Comparison of ENCODE assay signal across 12 cellular contexts in the genomic region with DNA sequence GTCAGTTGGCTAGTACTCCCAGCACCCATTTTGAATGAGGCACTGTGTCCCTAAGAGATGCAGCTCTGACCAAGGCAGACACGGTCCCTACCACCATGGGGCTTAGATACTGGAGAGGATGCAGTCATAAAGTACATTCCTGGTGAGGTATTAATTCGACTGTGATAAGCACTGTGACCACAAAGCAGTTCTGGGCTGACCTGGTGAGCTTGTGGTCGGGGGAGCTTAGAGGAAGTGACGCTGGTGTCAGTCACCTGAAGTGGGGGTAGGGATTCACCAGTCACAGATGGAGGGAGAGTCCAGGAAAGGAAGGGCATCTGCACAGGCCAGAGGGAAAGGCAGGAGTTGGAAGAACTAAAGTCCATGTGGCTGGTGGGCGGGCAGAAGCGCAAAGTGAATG. TPM values are rescaled to one million over a fixed set of nuclear protein-coding genes. Genes with fewer than 3 reads are reported as not detected.
DNase-seq lines count a peak whose midpoint lies in the region; ATAC-seq and TF ChIP-seq lines count a peak whose summit lies in the region.
"Had no signal": no experiment of that assay in that cellular context is flagged by ENCODE, and none has a peak within 500 bp of the region (broad histone marks: within the 10 kb centered on the region; RNA-seq: fewer than 3 reads in every experiment).

No MANE protein-coding gene starts in this region.

- TF ChIP-seq CTCF in AG10803 (conservative IDR thresholded peaks at IDR 0.05; ENCODE audit: low read length) (no peak), PC-3 (conservative IDR thresholded peaks at IDR 0.05; ENCODE audit: low read depth, low read length) (no peak)

- peak; percentile 1 for DNase-seq in AG10803 (ENCODE audit: low read depth)
- peak; percentile 58 for DNase-seq in PC-3
- no peak for DNase-seq in epithelial cell of prostate (ENCODE audit: low read depth, low spot score)
- no peak for DNase-seq in activated CD4-positive, alpha-beta T cell treated with anti-CD3 and anti-CD28 coated beads for 1 hour
- DNase-seq in NCI-H2227 treated with DMSO at 0.1 percent for 48 hours (lab: John Stamatoyannopoulos, UW), result no peak
- no peak for DNase-seq in G401 (ENCODE audit: low spot score)
- no peak for DNase-seq in activated T-cell treated with anti-CD3 and anti-CD28 coated beads for 4 hours
- DNase-seq: sigmoid colon; stimulated activated naive CD4-positive, alpha-beta T cell treated with Interleukin-2 at 50 U/mL for 16 hours had no signal

- BruUV-seq in PC-3 (replicated peaks; lab: Mats Ljungman, UMichigan), result no TSS peak

- H3K4me3 ChIP-seq in AG10803 (ENCODE audit: low read length) (no peak overlapping the region), PC-3 (ENCODE audit: low read length) (no peak overlapping the region)
- H3K4me3 ChIP-seq: BLaER1, sigmoid colon, SJSA1 had no signal

- H3K9ac ChIP-seq in PC-3 (ENCODE audit: low read length), result 0 out of 2 replicates have a peak overlapping the region, but pooled peaks have one; percentile 26
- H3K9ac ChIP-seq: BLaER1 had no signal

- no peaks in the 10 kb centered on the region for H3K9me2 ChIP-seq in PC-3 (replicated peaks; ENCODE audit: low read length)

- no peaks in the 10 kb centered on the region for H3F3A ChIP-seq in PC-3 (ENCODE audit: low read length, unreplicated experiment)

- CTCF ChIA-PET in PC-3 (lab: Charles Lee), result no interaction called here

- peak; percentile 49 for ATAC-seq in GM21381 (IDR thresholded peaks at IDR 0.05; ENCODE audit: unreplicated experiment)
- ATAC-seq in PC-3, result peak; percentile 42; the same call in 1 of the 2 replicates

- H3K27me3 ChIP-seq in PC-3 (ENCODE audit: low read length), result no peaks in the 10 kb centered on the region
- H3K27me3 ChIP-seq: BLaER1, sigmoid colon, SJSA1 had no signal

- in situ Hi-C loops in G401 (cut with HindIII; ENCODE audit: low sequenced_read_pairs), result no loop called here

- no peaks in the 10 kb centered on the region for H3K9me3 ChIP-seq in PC-3 (ENCODE audit: low read length)
- H3K9me3 ChIP-seq: BLaER1, sigmoid colon, SJSA1 had no signal

- peaks cover 34% of the 10 kb centered on the region for H3K4me1 ChIP-seq in PC-3 (ENCODE audit: insufficient read depth, low read length)
- H3K4me1 ChIP-seq: SJSA1 had no signal

- H3K36me3 ChIP-seq in PC-3 (ENCODE audit: low read depth, low read length), result peaks cover 10% of the 10 kb centered on the region; the same call in 1 of the 2 replicates
- H3K36me3 ChIP-seq: sigmoid colon had no signal

- H2AFZ ChIP-seq in PC-3 (ENCODE audit: low read length), result no peak overlapping the region

- POLR2A ChIA-PET in PC-3 (lab: Charles Lee; ENCODE audit: unreplicated experiment), result interaction anchor here (0.6 kb wide), 1 partner anchor 14 kb away, joined by 4 read pairs; no protein-coding TSS in a partner anchor

- peak overlapping the region; percentile 18; the same call in 1 of the 2 replicates for H3K4me2 ChIP-seq in PC-3 (ENCODE audit: low read length)
- H3K4me2 ChIP-seq: BLaER1 had no signal

- peak overlapping the region; percentile 46 for H3K27ac ChIP-seq in PC-3 (ENCODE audit: low read length)
- H3K27ac ChIP-seq in epithelial cell of prostate, result peak overlapping the region; percentile 13
- H3K27ac ChIP-seq: BLaER1, sigmoid colon, SJSA1 had no signal

- H3K79me2 ChIP-seq in PC-3 (ENCODE audit: low read length), result peaks cover 92% of the 10 kb centered on the region

- intact Hi-C loops in PC-3 (cut with micrococcal nuclease), result loop anchor here (10.0 kb wide), 1 partner anchor 114 kb away; the partner anchor contains the start of gene ZRSR2

- H4K20me1 ChIP-seq in PC-3 (ENCODE audit: low read length), result 0 out of 2 replicates have a peak, but pooled peaks cover 8% of the 10 kb centered on the region

RNA-seq across cellular contexts. Expression of gene CLTRN, which starts 15.8 kb away (rescaled TPM):
- 6.1 and 9.1 TPM in 2 replicates for total RNA-seq in PC-3 (2014; rRNA removed)
- 0.06 TPM in 1 of 2 replicates, not detected in the other for total RNA-seq in G401 (2014; rRNA removed; shearing (Covaris generic))
- total RNA-seq: SJSA1 had no signal

RNA-seq across cellular contexts. Expression of gene CA5B, which starts 57.7 kb away (rescaled TPM):
- 8.5 and 12.3 TPM in 2 replicates for total RNA-seq in PC-3 (2014; rRNA removed)
- total RNA-seq in G401 (2014; rRNA removed; shearing (Covaris generic)), result 0.80 and 4.3 TPM in 2 replicates

Comparison
In these comparisons a context has a peak if more than half of its experiments do, and no peak if none do; other contexts are left out.
1. DNase-seq: peak in AG10803 (single experiment) and PC-3 (single experiment); none in epithelial cell of prostate (single experiment), activated CD4-positive, alpha-beta T cell treated with anti-CD3 and anti-CD28 coated beads for 1 hour (single experiment), NCI-H2227 treated with DMSO at 0.1 percent for 48 hours (single experiment), G401 (single experiment) and activated T-cell treated with anti-CD3 and anti-CD28 coated beads for 4 hours (single experiment).